ENCODE assay signal across 27 cellular contexts in genomic region chr7:45306752-45307305, GRCh38.
DNase-seq lines count a peak whose midpoint lies in the region; ATAC-seq, FAIRE-seq and TF ChIP-seq lines count a peak whose summit lies in the region.
"Had no signal": no experiment of that assay in that cellular context is flagged by ENCODE, and none has a peak within 500 bp of the region (broad histone marks: within the 10 kb centered on the region; RNA-seq: fewer than 3 reads in every experiment).

No MANE protein-coding gene starts in this region.

- H3K27ac ChIP-seq in HepG2 (ENCODE audit: extremely low read length, insufficient read depth, low read length) (no peak overlapping the region), right lobe of liver (no peak overlapping the region), esophagus muscularis mucosa (replicated peaks in 1 of 4) (no peak overlapping the region), left lung (no peak overlapping the region)
- H3K27ac ChIP-seq: BLaER1 had no signal

- no peak for DNase-seq in Right ventricle myocardium superior
- no peak for DNase-seq in cardiac septum (ENCODE audit: low spot score)
- DNase-seq in HepG2 (ENCODE audit: low spot score) = no peak
- no peak for DNase-seq in right lobe of liver
- DNase-seq in esophagus muscularis mucosa (ENCODE audit: extremely low spot score) = peak; percentile 70
- no peak for DNase-seq in left lung
- no peak for DNase-seq in NCI-H82 (lab: John Stamatoyannopoulos, UW)
- DNase-seq: 8988T; ACHN; BE2C; C1 segment of cervical spinal cord; CD4-positive, alpha-beta memory T cell; CD4-positive, CD25-positive, alpha-beta regulatory T cell; CD8-positive, alpha-beta memory T cell; COR-L47; DMS 273 treated with DMSO at 0.1 percent for 48 hours; DMS153; DMS53; DMS79; DND-41; EL; GDM1 had no signal

- H3K9ac ChIP-seq in HepG2 (ENCODE audit: insufficient read depth, low read depth, low read length) = no peak overlapping the region
- H3K9ac ChIP-seq: BLaER1 had no signal

- TF ChIP-seq POLR2A in HepG2 (IDR thresholded peaks at IDR 0.05; ENCODE audit: insufficient read depth in 1 of 2, low read depth in 2 of 2, low read length in 2 of 2) (no peak), right lobe of liver (IDR thresholded peaks at IDR 0.05) (no peak), esophagus muscularis mucosa (IDR thresholded peaks at IDR 0.05; ENCODE audit: low read depth) (no peak)

- TF ChIP-seq CTCF in HepG2 (CRISPR knock-in tag; IDR thresholded peaks at IDR 0.05) (no peak), right lobe of liver (IDR thresholded peaks at IDR 0.05) (no peak), esophagus muscularis mucosa (IDR thresholded peaks at IDR 0.05) (no peak), left lung (IDR thresholded peaks at IDR 0.05) (no peak)

- WGBS in HepG2 (ENCODE audit: low lambda C conversion rate) = 0% methylated on average over 3 of the region's 3 CpGs
- 53% methylated on average over 3 of the region's 3 CpGs for WGBS in right lobe of liver (ENCODE audit: insufficient coverage, low coverage, low lambda C conversion rate, missing lambda C conversion rate)
- 62% methylated on average over 3 of the region's 3 CpGs for WGBS in esophagus muscularis mucosa

- no peak for TF ChIP-seq EP300 in HepG2 (IDR thresholded peaks at IDR 0.05; ENCODE audit: low read depth in 2 of 2, low read length in 2 of 2)
- TF ChIP-seq EP300 in HepG2 (CRISPR knock-in tag; IDR thresholded peaks at IDR 0.05; ENCODE audit: borderline replicate concordance) = no peak
- TF ChIP-seq EP300 in esophagus muscularis mucosa (IDR thresholded peaks at IDR 0.05) = no peak

- no peaks in the 10 kb centered on the region for H3K79me2 ChIP-seq in HepG2 (ENCODE audit: insufficient read depth, low read length)

- ATAC-seq in Right ventricle myocardium superior (ENCODE audit: poor library complexity) (peak; percentile 25), HepG2 (no peak), right lobe of liver (no peak), left lung (no peak)
- ATAC-seq: GM12878 had no signal

- TF ChIP-seq RAD21 in HepG2 (CRISPR knock-in tag; IDR thresholded peaks at IDR 0.05) = no peak

- no peak for FAIRE-seq in HepG2 (lab: Jason Lieb, UNC)
- FAIRE-seq: A204.1, GM12878, GM12892, GM18507 had no signal

- in situ Hi-C loops in HepG2 (cut with HindIII; ENCODE audit: extremely low pct_ligation_motif_present, low pct_unique_long_range_greater_than_20kb) = no loop called here

- no peaks in the 10 kb centered on the region; a peak in 1 of 5 replicates for H3K27me3 ChIP-seq in HepG2 (ENCODE audit: control insufficient read depth in 1 of 2, insufficient read depth in 2 of 2, low read length in 2 of 2)
- no peaks in the 10 kb centered on the region for H3K27me3 ChIP-seq in right lobe of liver
- no peaks in the 10 kb centered on the region for H3K27me3 ChIP-seq in esophagus muscularis mucosa
- no peaks in the 10 kb centered on the region for H3K27me3 ChIP-seq in left lung
- H3K27me3 ChIP-seq: BE2C, BLaER1 had no signal

- no TSS peak for BruUV-seq in HepG2 (replicated peaks; lab: Mats Ljungman, UMichigan)

- no peaks in the 10 kb centered on the region; the same call in 1 of the 2 replicates for H3K9me3 ChIP-seq in HepG2 (ENCODE audit: low read length)
- H3K9me3 ChIP-seq in right lobe of liver = no peaks in the 10 kb centered on the region
- H3K9me3 ChIP-seq in esophagus muscularis mucosa = peaks cover 0 to 26% (median 13%) of the 10 kb centered on the region in 4 donors
- H3K9me3 ChIP-seq in left lung = peaks cover 0 to 19% of the 10 kb centered on the region in 2 donors
- H3K9me3 ChIP-seq: BE2C had no signal

- H3K4me3 ChIP-seq in HepG2 (replicated peaks in 1 of 3; ENCODE audit: insufficient read depth in 1 of 3, low read depth in 2 of 3, low read length in 3 of 3) = no peak overlapping the region
- H3K4me3 ChIP-seq in right lobe of liver = no peak overlapping the region
- H3K4me3 ChIP-seq in esophagus muscularis mucosa = no peak overlapping the region
- H3K4me3 ChIP-seq in left lung = no peak overlapping the region
- H3K4me3 ChIP-seq: BLaER1, GM12878 had no signal

- H3K36me3 ChIP-seq in HepG2 (replicated peaks in 1 of 2; ENCODE audit: control insufficient read depth in 1 of 2, insufficient read depth in 2 of 2, low read length in 2 of 2) = no peaks in the 10 kb centered on the region
- no peaks in the 10 kb centered on the region for H3K36me3 ChIP-seq in right lobe of liver
- H3K36me3 ChIP-seq in esophagus muscularis mucosa = no peaks in the 10 kb centered on the region
- H3K36me3 ChIP-seq in left lung = no peaks in the 10 kb centered on the region
- H3K36me3 ChIP-seq: BE2C, BLaER1 had no signal

- H3K4me2 ChIP-seq in HepG2 (ENCODE audit: low read depth, low read length) = no peak overlapping the region
- H3K4me2 ChIP-seq: BLaER1 had no signal

- no peaks in the 10 kb centered on the region for H4K20me1 ChIP-seq in HepG2 (ENCODE audit: insufficient read depth, low read length)
- H4K20me1 ChIP-seq: BLaER1 had no signal

- no peak overlapping the region for H2AFZ ChIP-seq in HepG2 (ENCODE audit: low read length)

- no peaks in the 10 kb centered on the region for H3K4me1 ChIP-seq in HepG2 (ENCODE audit: insufficient read depth, low read length)
- no peaks in the 10 kb centered on the region for H3K4me1 ChIP-seq in right lobe of liver
- no peaks in the 10 kb centered on the region for H3K4me1 ChIP-seq in esophagus muscularis mucosa
- no peaks in the 10 kb centered on the region for H3K4me1 ChIP-seq in left lung
- H3K4me1 ChIP-seq: BE2C, BLaER1 had no signal

- CTCF ChIA-PET in HepG2 (lab: Yijun Ruan, JAX; ENCODE audit: low intra/inter-chr PET ratio, low total read pairs) = no interaction called here

- intact Hi-C loops in Right ventricle myocardium superior (cut with DNase I) = no loop called here
- intact Hi-C loops in cardiac septum (cut with DNase I) = no loop called here
- intact Hi-C loops in HepG2 (cut with micrococcal nuclease; ENCODE audit: unreplicated experiment) = no loop called here
- intact Hi-C loops in right lobe of liver (cut with DNase I) = no loop called here
- intact Hi-C loops in esophagus muscularis mucosa (cut with DNase I) = no loop called here
- intact Hi-C loops in left lung (cut with DNase I) = no loop called here

- POLR2A ChIA-PET in HepG2 (lab: Yijun Ruan, JAX) = no interaction called here

TF ChIP-seq in HepG2, 621 proteins besides CTCF, POLR2A, EP300 and RAD21:
- TF ChIP-seq JUND (CRISPR knock-in tag; IDR thresholded peaks at IDR 0.05) (no peak), ISX (CRISPR knock-in tag; conservative IDR thresholded peaks at IDR 0.05) (no peak), ATF5 (CRISPR knock-in tag; IDR thresholded peaks at IDR 0.05; ENCODE audit: low read depth) (no peak), MNT (IDR thresholded peaks at IDR 0.05) (peak; percentile 78)
